In genomic region chr1:21878840-21879478, GRCh38 we compare ENCODE assay signal across 19 cellular contexts. TPM values are rescaled to one million over a fixed set of nuclear protein-coding genes. Genes with fewer than 3 reads are reported as not detected.
DNase-seq lines count a peak whose midpoint lies in the region; ATAC-seq, FAIRE-seq and TF ChIP-seq lines count a peak whose summit lies in the region.
"Had no signal": no experiment of that assay in that cellular context is flagged by ENCODE, and none has a peak within 500 bp of the region (broad histone marks: within the 10 kb centered on the region; RNA-seq: fewer than 3 reads in every experiment).

No MANE protein-coding gene starts in this region.

- H3K4me1 ChIP-seq in left ventricle myocardium inferior (peaks cover 27% of the 10 kb centered on the region), heart left ventricle (peaks cover 0 to 16% (median 0%) of the 10 kb centered on the region in 12 donors), gastroesophageal sphincter (peaks cover 0 to 20% (median 0%) of the 10 kb centered on the region in 3 donors), spleen (no peaks in the 10 kb centered on the region)
- H3K4me1 ChIP-seq: A549 had no signal

- 89 to 92% (median 92%) methylated on average over 11 of the region's 11 CpGs for WGBS in heart left ventricle, 4 donors
- 89% methylated on average over 2 of the region's 11 CpGs; no CpG with 5 or more reads in 1 of the 2 donors for WGBS in gastroesophageal sphincter (ENCODE audit: low coverage in 1 of 2), 2 donors
- 69 to 90% (median 82%) methylated on average over 10 to 11 of the region's 11 CpGs for WGBS in spleen, 5 donors

- intact Hi-C loops in left ventricle myocardium inferior (cut with micrococcal nuclease) = no loop called here
- intact Hi-C loops in heart left ventricle (cut with DNase I) = no loop called here
- intact Hi-C loops in spleen (cut with DNase I; ENCODE audit: low total_unique reads) = no loop called here

- ATAC-seq in heart left ventricle (no peak), gastroesophageal sphincter (no peak)
- ATAC-seq: A549, GM23338 had no signal

- no peak for TF ChIP-seq CTCF in left ventricle myocardium inferior (IDR thresholded peaks at IDR 0.05; ENCODE audit: borderline replicate concordance)
- TF ChIP-seq CTCF in heart left ventricle (IDR thresholded peaks at IDR 0.05) = no peak
- no peak for TF ChIP-seq CTCF in bronchial epithelial cell (IDR thresholded peaks at IDR 0.05; ENCODE audit: insufficient read depth, low read length, severe bottlenecking)
- TF ChIP-seq CTCF in gastroesophageal sphincter (IDR thresholded peaks at IDR 0.05) = no peak
- no peak for TF ChIP-seq CTCF in spleen (IDR thresholded peaks at IDR 0.05 in 8 of 11, conservative IDR thresholded peaks at IDR 0.05 in 3 of 11)

- DNase-seq in left ventricle myocardium inferior (no peak), heart left ventricle (no peak), bronchial epithelial cell (ENCODE audit: low read depth) (no peak), spleen (peak; percentile 56), HUDEP-2 (lab: John Stamatoyannopoulos, UW; ENCODE audit: unreplicated experiment in 76 of 76) (no peak)
- no peak for DNase-seq in activated CD4-positive, CD25-positive, alpha-beta regulatory T cell treated with anti-CD3 and anti-CD28 coated beads, Interleukin-2, amount 50 U/mL, for 72 hours
- DNase-seq: AML-193; CD4-positive, alpha-beta T cell; DMS79 treated with DMSO at 0.1 percent for 48 hours; GF-D8; HCEC 1CT; HFFc6 had no signal

- peaks cover 87% of the 10 kb centered on the region for H3K36me3 ChIP-seq in left ventricle myocardium inferior
- peaks cover 4 to 99% (median 87%) of the 10 kb centered on the region in 9 donors for H3K36me3 ChIP-seq in heart left ventricle
- peaks cover 59% of the 10 kb centered on the region for H3K36me3 ChIP-seq in bronchial epithelial cell (ENCODE audit: control insufficient read depth, insufficient read depth, low read length)
- peaks cover 0 to 98% of the 10 kb centered on the region in 2 donors for H3K36me3 ChIP-seq in gastroesophageal sphincter
- peaks cover 0 to 80% (median 36%) of the 10 kb centered on the region in 6 donors for H3K36me3 ChIP-seq in spleen

- no peaks in the 10 kb centered on the region for H3K9me3 ChIP-seq in left ventricle myocardium inferior (replicated peaks)
- H3K9me3 ChIP-seq in heart left ventricle = no peaks in the 10 kb centered on the region
- H3K9me3 ChIP-seq in gastroesophageal sphincter = no peaks in the 10 kb centered on the region
- no peaks in the 10 kb centered on the region for H3K9me3 ChIP-seq in spleen
- H3K9me3 ChIP-seq: A549 had no signal

- no peak for TF ChIP-seq EP300 in gastroesophageal sphincter (IDR thresholded peaks at IDR 0.05)

- H3K27me3 ChIP-seq in left ventricle myocardium inferior (ENCODE audit: low read depth) = no peaks in the 10 kb centered on the region
- no peaks in the 10 kb centered on the region for H3K27me3 ChIP-seq in heart left ventricle
- H3K27me3 ChIP-seq in bronchial epithelial cell (ENCODE audit: control insufficient read depth, insufficient read depth, low read length) = no peaks in the 10 kb centered on the region
- no peaks in the 10 kb centered on the region for H3K27me3 ChIP-seq in gastroesophageal sphincter
- H3K27me3 ChIP-seq in spleen (replicated peaks in 1 of 7) = no peaks in the 10 kb centered on the region

- no peak overlapping the region for H3K4me3 ChIP-seq in left ventricle myocardium inferior
- H3K4me3 ChIP-seq in heart left ventricle = no peak overlapping the region
- no peak overlapping the region for H3K4me3 ChIP-seq in bronchial epithelial cell (ENCODE audit: low read depth, low read length)
- H3K4me3 ChIP-seq in gastroesophageal sphincter = no peak overlapping the region
- no peak overlapping the region for H3K4me3 ChIP-seq in spleen
- H3K4me3 ChIP-seq: A549, GM23338 had no signal

- peak; percentile 72 for FAIRE-seq in bronchial epithelial cell (lab: Jason Lieb, UNC)
- FAIRE-seq: A549, H54 had no signal

- TF ChIP-seq POLR2A in heart left ventricle (IDR thresholded peaks at IDR 0.05) = no peak
- TF ChIP-seq POLR2A in gastroesophageal sphincter (IDR thresholded peaks at IDR 0.05) = no peak
- no peak for TF ChIP-seq POLR2A in spleen (IDR thresholded peaks at IDR 0.05)

- H3K27ac ChIP-seq in left ventricle myocardium inferior (replicated peaks) (peak overlapping the region; percentile 67), heart left ventricle (peak overlapping the region in 2 of 12 donors; percentile 47 to 77), gastroesophageal sphincter (peak overlapping the region in 3 of 4 donors; percentile 8 to 57 (median 24)), spleen (no peak overlapping the region)
- H3K27ac ChIP-seq: 22Rv1, A549, C4-2B, HL-60 had no signal

RNA-seq across cellular contexts. Expression of gene HSPG2, which starts 58.2 kb away (rescaled TPM):
- total RNA-seq in left ventricle myocardium inferior (257 TPM), heart left ventricle (100 to 1,000 TPM; 202 to 608 (median 304) TPM), bronchial epithelial cell (28.7 and 36.1 TPM in 2 replicates), gastroesophageal sphincter (1,000 to 10,000 TPM in 1 of 4 donors, 100 to 1,000 TPM in 3; 311 to 1,021 (median 351) TPM), spleen (100 to 1,000 TPM in 6 of 7 donors, 10 to 100 TPM in 1; 69.7 to 395 (median 178) TPM)
- polyA plus RNA-seq in heart left ventricle (100 to 1,000 TPM; 164 to 315 TPM), spleen (10 to 100 TPM; 14.4 to 63.5 (median 15.0) TPM)

Comparison
In these comparisons a context has a peak if more than half of its experiments do, and no peak if none do; other contexts are left out.
1. H3K27ac ChIP-seq: peak in left ventricle myocardium inferior (single experiment) and gastroesophageal sphincter (3 of 4); none in spleen (0 of 8).